Comparison of ENCODE assay signal across 8 cellular contexts in the genomic region with DNA sequence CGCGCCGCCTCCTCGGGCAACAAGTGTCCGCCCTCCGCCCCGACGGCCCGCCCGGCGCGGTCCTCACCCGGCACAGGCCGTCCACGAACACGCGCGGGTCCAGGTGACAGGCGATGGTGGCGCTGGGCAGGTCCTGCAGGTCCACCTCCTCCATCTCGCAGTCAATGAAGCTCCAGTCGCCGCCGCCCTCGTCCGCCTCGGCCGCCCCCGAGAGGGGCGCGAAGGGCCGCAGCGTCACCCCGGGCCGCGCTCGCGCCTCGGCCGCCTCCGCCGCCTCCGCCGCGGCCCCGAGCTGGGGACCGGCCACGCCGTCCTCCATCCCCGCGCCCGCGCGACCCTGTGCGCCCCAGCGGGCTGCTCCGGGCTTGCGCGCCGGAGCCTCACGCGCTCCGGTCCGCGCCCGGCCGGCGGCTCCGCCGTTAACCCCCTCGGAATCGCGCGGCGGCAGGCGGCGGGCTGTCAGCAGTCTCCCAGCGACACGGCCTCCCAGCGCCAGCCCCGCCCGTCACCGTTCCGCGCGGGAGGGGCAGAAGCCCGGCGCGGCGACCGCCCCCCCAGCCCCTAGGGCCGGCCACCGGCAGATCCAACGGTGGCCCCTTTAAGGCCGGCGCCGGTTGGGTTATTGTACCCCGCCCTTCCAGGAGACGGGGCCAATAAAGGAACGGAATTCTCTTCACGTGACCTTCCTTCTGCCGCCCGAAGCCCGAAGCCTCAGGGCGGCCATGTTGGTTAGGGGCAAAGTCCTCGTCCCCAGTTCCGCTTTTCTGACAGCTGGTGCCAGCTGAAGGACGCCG. TPM values are rescaled to one million over a fixed set of nuclear protein-coding genes. Genes with fewer than 3 reads are reported as not detected.
DNase-seq lines count a peak whose midpoint lies in the region; ATAC-seq, FAIRE-seq and TF ChIP-seq lines count a peak whose summit lies in the region.

A gene (minus strand): TSS at position 421 of the 794 bp plus-strand sequence. CDS start 102 bp downstream, at position 319.

- no peak for TF ChIP-seq CTCF in chondrocyte (IDR thresholded peaks at IDR 0.05)
- peak; percentile 21 for TF ChIP-seq CTCF in kidney (IDR thresholded peaks at IDR 0.05; ENCODE audit: borderline replicate concordance, extremely low read depth, insufficient read depth)

- ATAC-seq in HG03432 (IDR thresholded peaks at IDR 0.05; ENCODE audit: unreplicated experiment), result peak; percentile 96
- peak; percentile 98 for ATAC-seq in activated CD4-positive, alpha-beta T cell treated with anti-CD3 and anti-CD28 coated beads for 36 hours

- intact Hi-C loops in activated CD4-positive, alpha-beta T cell treated with anti-CD3 and anti-CD28 coated beads for 36 hours (cut with DNase I, micrococcal nuclease), result loop anchor here (1.0 to 10.0 kb wide), 9 partner anchors 25 to 1452 kb away; a partner anchor contains a TSS
- intact Hi-C loops in kidney (cut with DNase I), result no loop called here

- DNase-seq in Ammon's horn (ENCODE audit: low spot score), result peak; percentile 97
- DNase-seq in NCI-H460 (ENCODE audit: extremely low read depth, low read depth), result peak; percentile 91
- DNase-seq in activated CD4-positive, alpha-beta T cell treated with anti-CD3 and anti-CD28 coated beads for 36 hours, result peak; percentile 92
- DNase-seq in chondrocyte (ENCODE audit: low spot score), result peak; percentile 92
- DNase-seq in kidney, result peak; percentile 95
- DNase-seq in stimulated activated CD4-positive, alpha-beta T cell treated with anti-CD3 and anti-CD28 coated beads, Interleukin-15, amount 100 ng/mL, for 1 hour (ENCODE audit: low read depth in 1 of 2, low spot score in 1 of 2), result peak; percentile 61 to 71

- H3K27ac ChIP-seq in kidney (ENCODE audit: low read depth in 2 of 2, low read length in 2 of 2), result peak within 1 kb of the TSS; percentile 63 to 87

- H3K4me3 Mint-ChIP-seq in activated CD4-positive, alpha-beta T cell treated with anti-CD3 and anti-CD28 coated beads for 36 hours, result peak within 1 kb of the TSS; percentile 75
- H3K4me3 Mint-ChIP-seq in chondrocyte (ENCODE audit: unreplicated experiment), result peak within 1 kb of the TSS; percentile 84

- H3K27me3 Mint-ChIP-seq in activated CD4-positive, alpha-beta T cell treated with anti-CD3 and anti-CD28 coated beads for 36 hours, result no peaks in the 10 kb centered on the region
- H3K27me3 Mint-ChIP-seq in chondrocyte (ENCODE audit: low read depth), result peaks cover 1% of the 10 kb centered on the region

- peak within 1 kb of the TSS; percentile 68 to 87 for H3K4me3 ChIP-seq in kidney (ENCODE audit: low read length in 2 of 2)

- H3K9ac ChIP-seq in kidney (ENCODE audit: low read length in 2 of 2), result peak within 1 kb of the TSS; percentile 53 to 67

- POLR2A ChIA-PET in activated CD4-positive, alpha-beta T cell treated with anti-CD3 and anti-CD28 coated beads for 36 hours (lab: Charles Lee), result interaction anchor here (0.6 kb wide), 1 partner anchor 388 kb away, joined by 4 read pairs; no protein-coding TSS in a partner anchor

- peaks cover 18% of the 10 kb centered on the region for H3K4me1 Mint-ChIP-seq in activated CD4-positive, alpha-beta T cell treated with anti-CD3 and anti-CD28 coated beads for 36 hours
- peaks cover 19% of the 10 kb centered on the region for H3K4me1 Mint-ChIP-seq in chondrocyte (ENCODE audit: low read depth)

- no peak for FAIRE-seq in kidney (lab: Jason Lieb, UNC)

- CTCF ChIA-PET in activated CD4-positive, alpha-beta T cell treated with anti-CD3 and anti-CD28 coated beads for 36 hours (lab: Charles Lee), result interaction anchor here (0.7 to 1.7 kb wide), 7 partner anchors 10 to 1314 kb away, joined by 3 to 8 read pairs (median 4); no protein-coding TSS in a partner anchor

- H3K36me3 ChIP-seq in kidney (ENCODE audit: control insufficient read depth in 1 of 2, insufficient read depth in 2 of 2, low read length in 2 of 2), result no peaks in the 10 kb centered on the region

- peak within 1 kb of the TSS; percentile 68 for H3K27ac Mint-ChIP-seq in activated CD4-positive, alpha-beta T cell treated with anti-CD3 and anti-CD28 coated beads for 36 hours
- peak within 1 kb of the TSS; percentile 84 for H3K27ac Mint-ChIP-seq in chondrocyte (ENCODE audit: unreplicated experiment)

- H3K4me1 ChIP-seq in kidney (ENCODE audit: control insufficient read depth in 1 of 2, insufficient read depth in 1 of 2, low read depth in 1 of 2, low read length in 2 of 2), result peaks cover 0 to 6% of the 10 kb centered on the region in 2 donors

- TF ChIP-seq POLR2A in GM19193 (IDR thresholded peaks at IDR 0.05; ENCODE audit: extremely low read depth, insufficient read depth, insufficient read length), result peak; percentile 12

- H3K36me3 Mint-ChIP-seq in activated CD4-positive, alpha-beta T cell treated with anti-CD3 and anti-CD28 coated beads for 36 hours (ENCODE audit: low read depth), result no peaks in the 10 kb centered on the region
- no peaks in the 10 kb centered on the region for H3K36me3 Mint-ChIP-seq in chondrocyte (ENCODE audit: low read depth)

- H3K9me3 ChIP-seq in kidney (ENCODE audit: control insufficient read depth in 1 of 2, low read length in 2 of 2), result no peaks in the 10 kb centered on the region

- H3K9me3 Mint-ChIP-seq in activated CD4-positive, alpha-beta T cell treated with anti-CD3 and anti-CD28 coated beads for 36 hours (ENCODE audit: low read depth), result no peaks in the 10 kb centered on the region
- no peaks in the 10 kb centered on the region for H3K9me3 Mint-ChIP-seq in chondrocyte (ENCODE audit: low read depth)

RNA-seq across cellular contexts. Expression of the gene that starts here (rescaled TPM):
- 11.2 TPM in 2 replicates for total RNA-seq in NCI-H460 (2014; rRNA removed; shearing (Covaris generic))
- 10.7 and 17.0 TPM in 2 replicates for polyA plus RNA-seq in NCI-H460 (2014; cell fraction: nucleus; rRNA removed)
- total RNA-seq in activated CD4-positive, alpha-beta T cell treated with anti-CD3 and anti-CD28 coated beads for 36 hours, result 1 to 10 TPM; 9.9 to 10.0 TPM
- total RNA-seq in chondrocyte, result 41.4 to 84.5 TPM (median 80.9 TPM) in 3 replicates
- total RNA-seq in kidney, result 31.3 TPM
- polyA plus RNA-seq in kidney (ENCODE audit: insufficient read depth, low read depth, low replicate concordance), result 55.3 TPM

Comparison
In these comparisons a context has a peak if more than half of its experiments do, and no peak if none do; other contexts are left out.
1. Peak in every context shown above with its lines: DNase-seq, ATAC-seq, H3K4me3 ChIP-seq and H3K27ac ChIP-seq.